In the genomic region with DNA sequence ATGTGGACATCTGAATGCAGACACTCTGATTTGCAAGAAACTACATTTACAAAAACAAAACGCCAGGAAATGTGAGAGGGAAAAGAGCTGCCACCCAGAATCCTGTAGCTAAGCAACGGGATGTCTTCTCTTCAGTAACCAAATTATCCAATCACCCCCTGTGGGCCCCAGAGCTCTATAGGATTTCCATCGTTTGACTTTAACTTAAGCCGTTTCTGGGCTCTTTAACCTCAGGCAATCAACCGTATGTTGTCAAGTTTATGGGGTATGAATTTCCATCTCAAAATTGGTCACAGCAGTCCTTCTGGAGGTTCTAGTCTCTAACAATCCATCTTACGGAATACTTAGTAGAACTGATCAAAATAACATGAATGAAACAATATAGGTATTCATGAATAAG, we compare ENCODE assay signal across 28 cellular contexts.
A peak's percentile ranks its signal among the peaks of the same experiment; 100 is the strongest.
DNase-seq lines count a peak whose midpoint lies in the region; ATAC-seq lines count a peak whose summit lies in the region.
"Had no signal": no experiment of that assay in that cellular context is flagged by ENCODE, and none has a peak within 500 bp of the region (broad histone marks: within the 10 kb centered on the region; RNA-seq: fewer than 3 reads in every experiment).

No MANE protein-coding gene starts in this region.

- no peak for ATAC-seq in GM18907 (IDR thresholded peaks at IDR 0.05; ENCODE audit: unreplicated experiment)
- ATAC-seq in HG03095 (IDR thresholded peaks at IDR 0.05; ENCODE audit: unreplicated experiment) = no peak
- ATAC-seq in HG02763 (IDR thresholded peaks at IDR 0.05; ENCODE audit: unreplicated experiment) = no peak
- ATAC-seq: CD8-positive, alpha-beta T cell; naive thymus-derived CD4-positive, alpha-beta T cell; stimulated activated naive CD8-positive, alpha-beta T cell treated with anti-CD3 and anti-CD28 coated beads, Interleukin-15, Interleukin-2, amounts not matched to agents 100 U/mL and 50 U/mL, for 24 hours; T-cell had no signal

- H3K4me1 ChIP-seq in iPS-18a (ENCODE audit: control insufficient read depth, low read depth, low read length) = peaks cover 27% of the 10 kb centered on the region
- H3K4me1 ChIP-seq: left ventricle myocardium inferior, SJSA1 had no signal

- peak overlapping the region; percentile 31 for H3K4me3 ChIP-seq in iPS-18a (ENCODE audit: low read length)
- H3K4me3 ChIP-seq: left ventricle myocardium inferior, SJSA1, thoracic aorta had no signal

- H3K36me3 ChIP-seq in iPS-18a (ENCODE audit: control insufficient read depth, low read depth, low read length) = no peaks in the 10 kb centered on the region
- H3K36me3 ChIP-seq: left ventricle myocardium inferior, SJSA1, thoracic aorta had no signal

- no peak overlapping the region for H3K9ac ChIP-seq in iPS-18a (ENCODE audit: low read length)

- DNase-seq in NCI-H82 (lab: John Stamatoyannopoulos, UW) = peak; percentile 44
- DNase-seq in NCI-H82 treated with DMSO at 0.1 percent for 48 hours (lab: John Stamatoyannopoulos, UW; ENCODE audit: unreplicated experiment) = no peak
- DNase-seq in SK-N-DZ (ENCODE audit: low spot score) = peak; percentile 46
- DNase-seq in islet precursor cell = no peak
- DNase-seq: activated CD4-positive, alpha-beta T cell treated with anti-CD3 and anti-CD28 coated beads, Interleukin-2, amount 50 U/mL, for 48 hours; activated CD8-positive, alpha-beta memory T cell treated with anti-CD3 and anti-CD28 coated beads, Interleukin-2, amount 50 U/mL, for 4 hours; activated naive CD4-positive, alpha-beta T cell treated with anti-CD3 and anti-CD28 coated beads, Interleukin-2, amount 50 U/mL, for 16 hours; CD8-positive, alpha-beta T cell; effector memory CD4-positive, alpha-beta T cell; erythroblast; head of caudate nucleus; HFFc6; immature natural killer cell; left ventricle myocardium inferior; MV-4-11; naive thymus-derived CD4-positive, alpha-beta T cell; NCI-H187 treated with DMSO at 0.1 percent for 48 hours; NCI-H2227 treated with DMSO at 0.1 percent for 48 hours; NCI-H774; RPMI8226; stimulated activated naive CD8-positive, alpha-beta T cell treated with anti-CD3 and anti-CD28 coated beads, Interleukin-15, Interleukin-2, amounts not matched to agents 100 U/mL and 50 U/mL, for 24 hours; T-cell had no signal

- H3K9me3 ChIP-seq in iPS-18a (ENCODE audit: control insufficient read depth, low read depth, low read length) = no peaks in the 10 kb centered on the region
- H3K9me3 ChIP-seq: left ventricle myocardium inferior, SJSA1, thoracic aorta had no signal

- H3K27me3 ChIP-seq in iPS-18a (ENCODE audit: control insufficient read depth, insufficient read depth, low read length) = no peaks in the 10 kb centered on the region
- H3K27me3 ChIP-seq: SJSA1 had no signal

- H3K27ac ChIP-seq in iPS-18a (ENCODE audit: low read length) = no peak overlapping the region
- H3K27ac ChIP-seq: left ventricle myocardium inferior, SJSA1, thoracic aorta had no signal

Comparison
In these comparisons a context has a peak if more than half of its experiments do, and no peak if none do; other contexts are left out.
1. DNase-seq: peak in NCI-H82 (single experiment) and SK-N-DZ (single experiment); none in NCI-H82 treated with DMSO at 0.1 percent for 48 hours (single experiment) and islet precursor cell (single experiment).